Comparison of ENCODE assay signal across 21 cellular contexts in genomic region chr19:48950830-48951519, GRCh38. TPM values are rescaled to one million over a fixed set of nuclear protein-coding genes. Genes with fewer than 3 reads are reported as not detected.
DNase-seq lines count a peak whose midpoint lies in the region; ATAC-seq and TF ChIP-seq lines count a peak whose summit lies in the region.
"Had no signal": no experiment of that assay in that cellular context is flagged by ENCODE, and none has a peak within 500 bp of the region (broad histone marks: within the 10 kb centered on the region; RNA-seq: fewer than 3 reads in every experiment).

No MANE protein-coding gene starts in this region.

- BruUV-seq in IMR-90 (replicated peaks; lab: Mats Ljungman, UMichigan), result no TSS peak

- H3K14ac ChIP-seq in IMR-90 (replicated peaks; ENCODE audit: low read depth, low read length), result 0 out of 2 replicates have a peak overlapping the region, but pooled peaks have one; percentile 37

- peaks cover 35 to 39% (median 37%) of the 10 kb centered on the region in 11 experiments for H3K9me3 ChIP-seq in BLaER1 treated with 17β-estradiol and CSF1 and Interleukin-3, amounts not matched to agents 10 nM and 100 nM (replicated peaks in 1 of 11)
- peaks cover 5% of the 10 kb centered on the region; the same call in 1 of the 2 replicates for H3K9me3 ChIP-seq in IMR-90 (ENCODE audit: control insufficient read depth, insufficient read depth, low read length)
- peaks cover 16% of the 10 kb centered on the region for H3K9me3 ChIP-seq in WERI-Rb-1 (ENCODE audit: severe bottlenecking)
- peaks cover 5% of the 10 kb centered on the region for H3K9me3 ChIP-seq in mucosa of descending colon

- dilution Hi-C loops in IMR-90 (cut with HindIII; ENCODE audit: low sequenced_read_pairs, unreplicated experiment), result no loop called here

- no peak overlapping the region for H2AFZ ChIP-seq in IMR-90 (replicated peaks; ENCODE audit: low read length, poor library complexity)
- H2AFZ ChIP-seq: PC-9 had no signal

- no peak for TF ChIP-seq POLR2A in IMR-90 (IDR thresholded peaks at IDR 0.05; ENCODE audit: low read depth, low read length)

- no peaks in the 10 kb centered on the region for H3K27me3 Mint-ChIP-seq in activated CD8-positive, alpha-beta T cell treated with anti-CD3 and anti-CD28 coated beads for 36 hours
- H3K27me3 Mint-ChIP-seq: B cell; CD4-positive, alpha-beta T cell had no signal

- peaks cover 9 to 12% of the 10 kb centered on the region in 2 experiments; a peak in 3 of 4 replicates for H3K79me1 ChIP-seq in IMR-90 (ENCODE audit: low read depth in 1 of 2, low read length in 2 of 2)

- no peak overlapping the region for H4K5ac ChIP-seq in IMR-90 (ENCODE audit: low read depth, low read length)

- no peak overlapping the region for H3K56ac ChIP-seq in IMR-90 (ENCODE audit: extremely low read depth, insufficient read depth, low read length)

- intact Hi-C loops in IMR-90 (cut with micrococcal nuclease), result no loop called here
- intact Hi-C loops in mucosa of descending colon (cut with DNase I, micrococcal nuclease), result no loop called here
- intact Hi-C loops in activated CD8-positive, alpha-beta T cell treated with anti-CD3 and anti-CD28 coated beads for 36 hours (cut with micrococcal nuclease), result no loop called here

- no peak overlapping the region for H4K91ac ChIP-seq in IMR-90 (ENCODE audit: insufficient read depth, low read depth, low read length)

- H3K9me3 Mint-ChIP-seq in activated CD8-positive, alpha-beta T cell treated with anti-CD3 and anti-CD28 coated beads for 36 hours, result peaks cover 2% of the 10 kb centered on the region
- H3K9me3 Mint-ChIP-seq: CD4-positive, alpha-beta T cell; H9 had no signal

- H3K27me3 ChIP-seq in BLaER1 treated with 17β-estradiol and CSF1 and Interleukin-3, amounts not matched to agents 10 nM and 100 nM, result no peaks in the 10 kb centered on the region
- H3K27me3 ChIP-seq in IMR-90 (ENCODE audit: control insufficient read depth, insufficient read depth, low read length), result no peaks in the 10 kb centered on the region
- no peaks in the 10 kb centered on the region for H3K27me3 ChIP-seq in WERI-Rb-1 (ENCODE audit: insufficient read depth, low read depth, severe bottlenecking)

- POLR2A ChIA-PET in IMR-90 (lab: Charles Lee; ENCODE audit: unreplicated experiment), result no interaction called here
- POLR2A ChIA-PET in activated CD8-positive, alpha-beta T cell treated with anti-CD3 and anti-CD28 coated beads for 36 hours (lab: Charles Lee), result no interaction called here

- TF ChIP-seq RAD21 in IMR-90 (IDR thresholded peaks at IDR 0.05; ENCODE audit: low read length), result no peak

- no peak overlapping the region for H2BK20ac ChIP-seq in IMR-90 (ENCODE audit: low read depth, low read length)

- H3K4me2 ChIP-seq in BLaER1 treated with 17β-estradiol and CSF1 and Interleukin-3, amounts not matched to agents 10 nM and 100 nM, result peak overlapping the region; percentile 54 to 77 (median 68)
- H3K4me2 ChIP-seq in IMR-90 (ENCODE audit: low read depth, low read length), result peak overlapping the region; percentile 10; the same call in 1 of the 2 replicates
- H3K4me2 ChIP-seq: PC-9 had no signal

- H3K18ac ChIP-seq in IMR-90 (ENCODE audit: low read depth, low read length), result no peak overlapping the region

- H2BK5ac ChIP-seq in IMR-90 (ENCODE audit: low read depth, low read length, poor library complexity, severe bottlenecking), result no peak overlapping the region

- no peak overlapping the region for H2AK9ac ChIP-seq in IMR-90 (replicated peaks; ENCODE audit: low read depth, low read length, poor library complexity)

- no peak overlapping the region for H2AK5ac ChIP-seq in IMR-90 (ENCODE audit: low read depth, low read length)

- H3K27ac Mint-ChIP-seq in activated CD8-positive, alpha-beta T cell treated with anti-CD3 and anti-CD28 coated beads for 36 hours, result no peak overlapping the region
- H3K27ac Mint-ChIP-seq: B cell; CD4-positive, alpha-beta T cell; H9 had no signal

- CTCF ChIA-PET in IMR-90 (lab: Yijun Ruan, JAX), result interaction anchor here (0.5 to 2.4 kb wide), 2 partner anchors 20 to 21 kb away, joined by 3 to 8 read pairs; no protein-coding TSS in a partner anchor
- CTCF ChIA-PET in activated CD8-positive, alpha-beta T cell treated with anti-CD3 and anti-CD28 coated beads for 36 hours (lab: Charles Lee), result interaction anchor here (1.5 kb wide), 1 partner anchor 20 kb away, joined by 5 read pairs; no protein-coding TSS in a partner anchor

- H3K36me3 Mint-ChIP-seq in activated CD8-positive, alpha-beta T cell treated with anti-CD3 and anti-CD28 coated beads for 36 hours (ENCODE audit: low read depth), result peaks cover 8% of the 10 kb centered on the region

- 0 out of 2 replicates have a peak, but pooled peaks cover 6% of the 10 kb centered on the region for H3K9me1 ChIP-seq in IMR-90 (ENCODE audit: insufficient read depth, low read length)

- peaks cover 46 to 63% (median 56%) of the 10 kb centered on the region in 10 experiments for H3K4me1 ChIP-seq in BLaER1 treated with 17β-estradiol and CSF1 and Interleukin-3, amounts not matched to agents 10 nM and 100 nM
- H3K4me1 ChIP-seq in IMR-90 (ENCODE audit: control insufficient read depth, insufficient read depth, low read length) (peaks cover 5% of the 10 kb centered on the region; the same call in 1 of the 2 replicates), mucosa of descending colon (ENCODE audit: low read depth) (peaks cover 10% of the 10 kb centered on the region)

- no peak overlapping the region for H2BK15ac ChIP-seq in IMR-90 (ENCODE audit: low read depth, low read length)

- no peak overlapping the region for H3K23ac ChIP-seq in IMR-90 (ENCODE audit: low read depth, low read length)

- H3K4ac ChIP-seq in IMR-90 (ENCODE audit: low read depth, low read length), result no peak overlapping the region

- peaks cover 4 to 19% (median 12%) of the 10 kb centered on the region in 11 experiments; a peak in 19 of 22 replicates for H3K36me3 ChIP-seq in BLaER1 treated with 17β-estradiol and CSF1 and Interleukin-3, amounts not matched to agents 10 nM and 100 nM
- H3K36me3 ChIP-seq in IMR-90 (ENCODE audit: control insufficient read depth, insufficient read depth, low read length) (no peaks in the 10 kb centered on the region; the same call in 1 of the 2 replicates), WERI-Rb-1 (peaks cover 5% of the 10 kb centered on the region), mucosa of descending colon (ENCODE audit: low read depth) (no peaks in the 10 kb centered on the region)

- no peak overlapping the region for H2BK120ac ChIP-seq in IMR-90 (ENCODE audit: low read depth, low read length)

- peaks cover 12% of the 10 kb centered on the region for H3K4me1 Mint-ChIP-seq in activated CD8-positive, alpha-beta T cell treated with anti-CD3 and anti-CD28 coated beads for 36 hours (ENCODE audit: low read depth)

- H3K27ac ChIP-seq in BLaER1 treated with 17β-estradiol and CSF1 and Interleukin-3, amounts not matched to agents 10 nM and 100 nM, result peak overlapping the region; percentile 68 to 83 (median 77); a peak in 21 of 22 replicates
- H3K27ac ChIP-seq in IMR-90 (ENCODE audit: insufficient read depth, low read length) (no peak overlapping the region), WERI-Rb-1 (peak overlapping the region; percentile 76)
- H3K27ac ChIP-seq: PC-9, RWPE1 had no signal

- H3K4me3 Mint-ChIP-seq in activated CD8-positive, alpha-beta T cell treated with anti-CD3 and anti-CD28 coated beads for 36 hours, result no peak overlapping the region
- H3K4me3 Mint-ChIP-seq: B cell; CD4-positive, alpha-beta T cell; H9 had no signal

- DNase-seq in IMR-90 (no peak), WERI-Rb-1 (no peak), mucosa of descending colon (no peak), KBM-7 (no peak)
- no peak for DNase-seq in stimulated activated naive CD4-positive, alpha-beta T cell (lab: John Stamatoyannopoulos, UW)
- no peak for DNase-seq in activated CD8-positive, alpha-beta T cell treated with anti-CD3 and anti-CD28 coated beads for 36 hours
- DNase-seq: Caco-2; CD4-positive, alpha-beta T cell; DMS153; H9; NCI-H1105 treated with DMSO at 0.1 percent for 48 hours; NCI-H1694 treated with DMSO at 0.1 percent for 48 hours; NCI-H2107; NCI-H524 treated with DMSO at 0.1 percent for 48 hours; PC-9; SIG-M5 had no signal

- 0 out of 20 replicates have a peak overlapping the region, but pooled peaks of 1 of the 10 experiments have one; percentile 7 for H3K4me3 ChIP-seq in BLaER1 treated with 17β-estradiol and CSF1 and Interleukin-3, amounts not matched to agents 10 nM and 100 nM
- H3K4me3 ChIP-seq in IMR-90 (ENCODE audit: insufficient read depth, low read depth, low read length), result no peak overlapping the region
- no peak overlapping the region for H3K4me3 ChIP-seq in WERI-Rb-1 (ENCODE audit: low read depth, low read length)
- H3K4me3 ChIP-seq in mucosa of descending colon, result no peak overlapping the region
- H3K4me3 ChIP-seq: PC-9 had no signal

- H4K8ac ChIP-seq in IMR-90 (ENCODE audit: low read depth in 2 of 2, low read length in 2 of 2), result 0 out of 4 replicates have a peak overlapping the region, but pooled peaks of 1 of the 2 experiments have one; percentile 5

- ATAC-seq in IMR-90 (ENCODE audit: low read depth) (no peak), mucosa of descending colon (peak; percentile 43)
- no peak for ATAC-seq in activated CD8-positive, alpha-beta T cell treated with anti-CD3 and anti-CD28 coated beads for 36 hours
- ATAC-seq: SK-N-SH treated with all-trans-retinoic acid at 6 μM for 48 hours had no signal

- 40% methylated on average over 2 of the region's 9 CpGs; no CpG with 5 or more reads in 1 of the 2 experiments for WGBS in IMR-90 (ENCODE audit: extremely low coverage in 2 of 2, insufficient read length in 1 of 2), 2 experiments

- no peak for TF ChIP-seq CTCF in IMR-90 (conservative IDR thresholded peaks at IDR 0.05; ENCODE audit: low read depth, low read length)
- TF ChIP-seq CTCF in WERI-Rb-1 (IDR thresholded peaks at IDR 0.05; ENCODE audit: low read depth, low read length), result no peak
- TF ChIP-seq CTCF in mucosa of descending colon (IDR thresholded peaks at IDR 0.05), result no peak
- TF ChIP-seq CTCF in activated CD8-positive, alpha-beta T cell treated with anti-CD3 and anti-CD28 coated beads for 36 hours (IDR thresholded peaks at IDR 0.05), result no peak

- H3K9ac ChIP-seq in BLaER1 treated with 17β-estradiol and CSF1 and Interleukin-3, amounts not matched to agents 10 nM and 100 nM, result peak overlapping the region; percentile 20 to 64 (median 38); a peak in 16 of 22 replicates
- no peak overlapping the region for H3K9ac ChIP-seq in IMR-90 (ENCODE audit: low read depth, low read length)

- H4K20me1 ChIP-seq in BLaER1 treated with 17β-estradiol and CSF1 and Interleukin-3, amounts not matched to agents 10 nM and 100 nM, result peaks cover 0 to 7% (median 0%) of the 10 kb centered on the region in 11 experiments; a peak in 5 of 22 replicates
- H4K20me1 ChIP-seq in IMR-90 (ENCODE audit: insufficient read depth, low read length), result no peaks in the 10 kb centered on the region

- in situ Hi-C loops in IMR-90 (cut with MboI; ENCODE audit: low sequenced_read_pairs), result no loop called here
- in situ Hi-C loops in KBM-7 (cut with MboI; ENCODE audit: low pct_unique_long_range_greater_than_20kb, low sequenced_read_pairs), result no loop called here

RNA-seq across cellular contexts. Expression of gene BAX, which starts 3.7 kb away (rescaled TPM):
- 23.3 and 26.1 TPM in 2 replicates for total RNA-seq in IMR-90 (2012; rRNA removed)
- 169 and 181 TPM in 2 replicates for polyA plus RNA-seq in IMR-90 (2012; rRNA removed)
- 205 and 279 TPM in 2 replicates for polyA plus RNA-seq in IMR-90 (2012; cell fraction: cytosol; rRNA removed)
- polyA plus RNA-seq in IMR-90 (2012; cell fraction: nucleus; rRNA removed; ENCODE audit: low replicate concordance), result 285 and 331 TPM in 2 replicates
- 100 to 1,000 TPM in 2 of 3 donors, 10 to 100 TPM in 1; 90.2 to 128 (median 125) TPM for total RNA-seq in mucosa of descending colon
- 100 to 1,000 TPM; 182 to 189 TPM for total RNA-seq in activated CD8-positive, alpha-beta T cell treated with anti-CD3 and anti-CD28 coated beads for 36 hours

RNA-seq across cellular contexts. Expression of gene FTL, which starts 14.1 kb away (rescaled TPM):
- total RNA-seq in IMR-90 (2012; rRNA removed) (913 and 1,057 TPM in 2 replicates), mucosa of descending colon (1,000 to 10,000 TPM; 1,659 to 1,792 (median 1,691) TPM)
- polyA plus RNA-seq in IMR-90 (2012; rRNA removed), result 2,766 and 2,944 TPM in 2 replicates
- polyA plus RNA-seq in IMR-90 (2012; cell fraction: cytosol; rRNA removed), result 1,686 and 2,711 TPM in 2 replicates
- polyA plus RNA-seq in IMR-90 (2012; cell fraction: nucleus; rRNA removed; ENCODE audit: low replicate concordance), result 443 and 473 TPM in 2 replicates
- 1,000 to 10,000 TPM; 1,296 to 1,324 TPM for total RNA-seq in activated CD8-positive, alpha-beta T cell treated with anti-CD3 and anti-CD28 coated beads for 36 hours

RNA-seq across cellular contexts. Expression of gene DHDH, which starts 17.5 kb away (rescaled TPM):
- total RNA-seq in IMR-90 (2012; rRNA removed) (0.28 and 0.36 TPM in 2 replicates), mucosa of descending colon (under 1 TPM in 1 of 3 donors, not detected in 2; 0.52 TPM)
- 0.33 and 0.53 TPM in 2 replicates for polyA plus RNA-seq in IMR-90 (2012; rRNA removed)
- polyA plus RNA-seq in IMR-90 (2012; cell fraction: cytosol; rRNA removed), result 0.17 and 1.3 TPM in 2 replicates
- polyA plus RNA-seq in IMR-90 (2012; cell fraction: nucleus; rRNA removed; ENCODE audit: low replicate concordance), result 0.65 and 0.70 TPM in 2 replicates
- total RNA-seq in activated CD8-positive, alpha-beta T cell treated with anti-CD3 and anti-CD28 coated beads for 36 hours, result 1 to 10 TPM; 1.4 to 2.8 TPM
- total RNA-seq: A172 had no signal

RNA-seq across cellular contexts. Expression of gene GYS1, which starts 42.1 kb away (rescaled TPM):
- total RNA-seq in IMR-90 (2012; rRNA removed) (36.1 and 38.7 TPM in 2 replicates), mucosa of descending colon (10 to 100 TPM; 40.1 to 49.3 (median 40.2) TPM)
- polyA plus RNA-seq in IMR-90 (2012; rRNA removed), result 72.2 and 74.8 TPM in 2 replicates
- 45.5 and 80.8 TPM in 2 replicates for polyA plus RNA-seq in IMR-90 (2012; cell fraction: cytosol; rRNA removed)
- polyA plus RNA-seq in IMR-90 (2012; cell fraction: nucleus; rRNA removed; ENCODE audit: low replicate concordance), result 129 and 196 TPM in 2 replicates
- 10 to 100 TPM; 58.1 to 58.7 TPM for total RNA-seq in activated CD8-positive, alpha-beta T cell treated with anti-CD3 and anti-CD28 coated beads for 36 hours

RNA-seq across cellular contexts. Expression of gene RUVBL2, which starts 42.7 kb away (rescaled TPM):
- total RNA-seq in IMR-90 (2012; rRNA removed), result 354 and 391 TPM in 2 replicates
- polyA plus RNA-seq in IMR-90 (2012; rRNA removed), result 196 and 225 TPM in 2 replicates
- 139 and 243 TPM in 2 replicates for polyA plus RNA-seq in IMR-90 (2012; cell fraction: cytosol; rRNA removed)
- 158 and 323 TPM in 2 replicates for polyA plus RNA-seq in IMR-90 (2012; cell fraction: nucleus; rRNA removed; ENCODE audit: low replicate concordance)
- total RNA-seq in mucosa of descending colon, result 10 to 100 TPM; 47.4 to 68.8 (median 57.3) TPM
- 100 to 1,000 TPM; 175 to 176 TPM for total RNA-seq in activated CD8-positive, alpha-beta T cell treated with anti-CD3 and anti-CD28 coated beads for 36 hours
